8 cellular contexts compared by ENCODE assay signal in genomic region chr10:119817991-119818888, GRCh38. TPM values are rescaled to one million over a fixed set of nuclear protein-coding genes. Genes with fewer than 3 reads are reported as not detected.
DNase-seq lines count a peak whose midpoint lies in the region; ATAC-seq and TF ChIP-seq lines count a peak whose summit lies in the region.

No MANE protein-coding gene starts in this region.

- H3K4me1 ChIP-seq in psoas muscle = no peaks in the 10 kb centered on the region

- H3K27me3 ChIP-seq in brain microvascular endothelial cell (replicated peaks) (no peaks in the 10 kb centered on the region), psoas muscle (ENCODE audit: insufficient read depth in 3 of 3, low read length in 2 of 3) (no peaks in the 10 kb centered on the region)

- no peaks in the 10 kb centered on the region for H3K27me3 Mint-ChIP-seq in Calu3 (ENCODE audit: unreplicated experiment)

- H3K4me3 ChIP-seq in brain microvascular endothelial cell (ENCODE audit: low read depth, low read length) (peak overlapping the region; percentile 53), psoas muscle (peak overlapping the region; percentile 17)

- H3K27ac ChIP-seq in brain microvascular endothelial cell (no peak overlapping the region), psoas muscle (no peak overlapping the region)

- H3K9me3 Mint-ChIP-seq in Calu3 (ENCODE audit: low read depth, unreplicated experiment) = no peaks in the 10 kb centered on the region

- no peak overlapping the region for H3K27ac Mint-ChIP-seq in Calu3 (ENCODE audit: unreplicated experiment)

- H3K4me3 Mint-ChIP-seq in Calu3 (ENCODE audit: low read depth, unreplicated experiment) = no peak overlapping the region

- H3K36me3 Mint-ChIP-seq in Calu3 (ENCODE audit: insufficient read depth, unreplicated experiment) = no peaks in the 10 kb centered on the region

- no TSS peak for BruUV-seq in Calu3 (replicated peaks; lab: Mats Ljungman, UMichigan)

- CTCF ChIA-PET in Calu3 (lab: Charles Lee) = no interaction called here

- DNase-seq in GM10266 (ENCODE audit: extremely low spot score) = peak; percentile 39
- peak; percentile 48 for DNase-seq in brain microvascular endothelial cell
- DNase-seq in hypothalamus (lab: John Stamatoyannopoulos, UW) = peak in 44 of 51 donors; percentile 6 to 74 (median 40)
- peak; percentile 67 to 74 for DNase-seq in psoas muscle
- no peak for DNase-seq in Calu3

- ATAC-seq in psoas muscle = peak in 3 of 4 donors; percentile 33 to 40 (median 35)
- no peak for ATAC-seq in GM19023 (IDR thresholded peaks at IDR 0.05; ENCODE audit: unreplicated experiment)
- no peak for ATAC-seq in GM19395 (IDR thresholded peaks at IDR 0.05; ENCODE audit: unreplicated experiment)
- ATAC-seq in HG03442 (IDR thresholded peaks at IDR 0.05; ENCODE audit: unreplicated experiment) = no peak

- no peaks in the 10 kb centered on the region for H3K9me3 ChIP-seq in psoas muscle

- intact Hi-C loops in psoas muscle (cut with DNase I) (loop anchor here in 1 of 2 donors (10.0 kb wide), 1 partner anchor 53 kb away; no protein-coding TSS in a partner anchor), Calu3 (cut with micrococcal nuclease; ENCODE audit: unreplicated experiment) (no loop called here)

- no peaks in the 10 kb centered on the region for H3K4me1 Mint-ChIP-seq in Calu3 (ENCODE audit: low read depth, unreplicated experiment)

- WGBS in psoas muscle, 3 donors = 65 to 70% (median 67%) methylated on average over 83 to 84 of the region's 84 CpGs

- H3K36me3 ChIP-seq in brain microvascular endothelial cell (replicated peaks) = no peaks in the 10 kb centered on the region
- peaks cover 0 to 46% of the 10 kb centered on the region in 2 donors for H3K36me3 ChIP-seq in psoas muscle (ENCODE audit: insufficient read depth in 1 of 2, low read depth in 1 of 2)

- in situ Hi-C loops in brain microvascular endothelial cell (cut with HindIII; ENCODE audit: low pct_ligation_motif_present, low sequenced_read_pairs) = no loop called here

- TF ChIP-seq CTCF in GM10266 (IDR thresholded peaks at IDR 0.05; ENCODE audit: control insufficient read depth, insufficient read depth, low read depth, missing control alignments) (no peak), brain microvascular endothelial cell (IDR thresholded peaks at IDR 0.05; ENCODE audit: low read depth, low read length, missing control alignments) (peak; percentile 31), psoas muscle (IDR thresholded peaks at IDR 0.05) (no peak), Calu3 (IDR thresholded peaks at IDR 0.05; ENCODE audit: unreplicated experiment) (no peak)

RNA-seq across cellular contexts. Expression of gene MCMBP, which starts 54.4 kb away (rescaled TPM):
- total RNA-seq in psoas muscle (10 to 100 TPM; 23.0 to 43.8 (median 35.6) TPM), Calu3 (2022) (38.1 and 40.3 TPM in 2 replicates)
- 10 to 100 TPM; 26.4 to 39.6 (median 39.2) TPM for polyA plus RNA-seq in psoas muscle

Comparison
In these comparisons a context has a peak if more than half of its experiments do, and no peak if none do; other contexts are left out.
1. ATAC-seq: peak in psoas muscle (3 of 4); none in GM19023 (single experiment), GM19395 (single experiment) and HG03442 (single experiment).